In the genomic region with DNA sequence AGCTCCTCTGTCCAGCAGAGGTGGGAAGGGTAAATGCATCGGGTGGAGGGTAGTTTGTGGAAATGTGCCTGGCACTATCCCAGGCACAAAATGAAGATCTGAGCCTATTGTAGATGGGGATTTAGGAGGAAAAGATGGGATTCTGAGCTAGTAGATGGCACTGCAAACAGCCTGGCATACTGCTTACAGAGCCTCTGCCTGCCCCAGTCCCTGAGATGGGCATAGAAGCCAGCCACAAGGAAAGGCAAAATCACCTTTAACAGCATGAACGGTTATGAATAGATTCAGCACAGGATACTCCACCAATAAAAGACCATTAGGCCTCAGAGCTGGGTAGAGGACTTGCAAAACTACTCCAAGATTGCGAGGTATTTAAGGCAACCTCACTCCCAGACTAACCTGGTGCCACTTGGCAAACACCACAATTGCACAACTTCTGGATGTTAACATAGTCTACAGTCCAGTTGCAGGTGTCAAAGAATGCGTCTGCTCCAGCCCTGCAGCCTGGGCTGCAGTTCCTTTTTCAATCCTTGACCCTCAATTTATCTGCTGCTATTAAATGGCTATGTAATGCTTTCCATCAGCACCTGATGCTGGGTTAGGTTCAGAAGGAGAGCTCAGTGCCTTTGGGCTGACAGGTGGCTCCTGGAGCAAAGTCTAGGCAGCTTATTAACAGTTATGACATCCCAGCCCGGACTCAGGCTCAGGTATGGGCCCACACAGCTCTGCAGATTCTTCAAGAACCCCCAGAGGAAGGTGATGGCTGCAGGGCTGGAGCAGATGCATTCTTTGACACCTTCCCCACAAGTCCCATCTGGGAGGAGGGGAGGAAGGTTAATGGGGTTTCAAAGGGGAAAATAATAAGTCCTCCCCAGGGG, we compare ENCODE assay signal across 26 cellular contexts. TPM values are rescaled to one million over a fixed set of nuclear protein-coding genes. Genes with fewer than 3 reads are reported as not detected.
A peak's percentile ranks its signal among the peaks of the same experiment; 100 is the strongest.
DNase-seq lines count a peak whose midpoint lies in the region; ATAC-seq, FAIRE-seq and TF ChIP-seq lines count a peak whose summit lies in the region.
"Had no signal": no experiment of that assay in that cellular context is flagged by ENCODE, and none has a peak within 500 bp of the region (broad histone marks: within the 10 kb centered on the region; RNA-seq: fewer than 3 reads in every experiment).

No MANE protein-coding gene starts in this region.

- no peaks in the 10 kb centered on the region for H3K36me3 Mint-ChIP-seq in Caco-2 (ENCODE audit: insufficient read depth, unreplicated experiment)

- no peak overlapping the region for H3K4me3 ChIP-seq in Caco-2 (ENCODE audit: low read depth, low read length)
- H3K4me3 ChIP-seq in right lobe of liver, result no peak overlapping the region
- H3K4me3 ChIP-seq in small intestine (ENCODE audit: low read depth in 1 of 2, low read length in 2 of 2), result no peak overlapping the region
- H3K4me3 ChIP-seq: K562, Peyer's patch had no signal

- H3K36me3 ChIP-seq in Caco-2 (ENCODE audit: control insufficient read depth, insufficient read depth, low read length), result no peaks in the 10 kb centered on the region
- H3K36me3 ChIP-seq in right lobe of liver, result no peaks in the 10 kb centered on the region
- no peaks in the 10 kb centered on the region for H3K36me3 ChIP-seq in small intestine (ENCODE audit: control insufficient read depth in 2 of 2, insufficient read depth in 2 of 2, low read length in 2 of 2)
- H3K36me3 ChIP-seq: BE2C, Peyer's patch had no signal

- TF ChIP-seq CTCF in Caco-2 (IDR thresholded peaks at IDR 0.05; ENCODE audit: insufficient read depth in 1 of 2, low read depth in 1 of 2, low read length in 1 of 2, severe bottlenecking in 1 of 2, unreplicated experiment in 1 of 2), result no peak
- TF ChIP-seq CTCF in right lobe of liver (IDR thresholded peaks at IDR 0.05), result no peak

- no TSS peak for BruUV-seq in Caco-2 (replicated peaks; lab: Mats Ljungman, UMichigan)

- H3K27ac ChIP-seq in right lobe of liver (no peak overlapping the region), small intestine (ENCODE audit: low read depth in 1 of 2, low read length in 1 of 2) (no peak overlapping the region)
- H3K27ac ChIP-seq: Peyer's patch had no signal

- H3K9me3 Mint-ChIP-seq in Caco-2 (ENCODE audit: unreplicated experiment), result no peaks in the 10 kb centered on the region
- H3K9me3 Mint-ChIP-seq: CD4-positive, alpha-beta T cell had no signal

- H3K4me1 Mint-ChIP-seq in Caco-2 (ENCODE audit: low read depth, unreplicated experiment), result peaks cover 14% of the 10 kb centered on the region

- CTCF ChIA-PET in Caco-2 (lab: Charles Lee), result interaction anchor here (0.6 to 1.0 kb wide), 6 partner anchors 12 to 120 kb away, joined by 3 to 5 read pairs (median 3); no protein-coding TSS in a partner anchor

- H3K9me3 ChIP-seq in Caco-2 (no peaks in the 10 kb centered on the region), right lobe of liver (no peaks in the 10 kb centered on the region), small intestine (ENCODE audit: control insufficient read depth, low read depth) (no peaks in the 10 kb centered on the region)
- H3K9me3 ChIP-seq: BE2C, Peyer's patch had no signal

- no peaks in the 10 kb centered on the region for H3K27me3 Mint-ChIP-seq in Caco-2 (ENCODE audit: insufficient read depth, unreplicated experiment)
- H3K27me3 Mint-ChIP-seq: CD4-positive, alpha-beta T cell had no signal

- H3K4me3 Mint-ChIP-seq in Caco-2 (ENCODE audit: unreplicated experiment), result no peak overlapping the region
- H3K4me3 Mint-ChIP-seq: CD4-positive, alpha-beta T cell had no signal

- H3K27me3 ChIP-seq in Caco-2 (replicated peaks; ENCODE audit: control insufficient read depth, insufficient read depth, low read length), result no peaks in the 10 kb centered on the region
- H3K27me3 ChIP-seq in right lobe of liver, result no peaks in the 10 kb centered on the region
- no peaks in the 10 kb centered on the region for H3K27me3 ChIP-seq in small intestine (ENCODE audit: control insufficient read depth in 2 of 2, insufficient read depth in 2 of 2, low read length in 2 of 2)
- H3K27me3 ChIP-seq: BE2C, Peyer's patch had no signal

- H3K27ac Mint-ChIP-seq in Caco-2 (ENCODE audit: unreplicated experiment), result no peak overlapping the region
- H3K27ac Mint-ChIP-seq: CD4-positive, alpha-beta T cell had no signal

- POLR2A ChIA-PET in Caco-2 (lab: Charles Lee), result no interaction called here

- DNase-seq in Caco-2 (peak; percentile 50 to 61), amniotic epithelial cell (ENCODE audit: low read depth) (peak; percentile 40), right lobe of liver (peak in 2 of 3 donors; percentile 28 to 76), small intestine (peak; percentile 43), cortex of kidney (lab: John Stamatoyannopoulos, UW) (no peak), GF-D8 (lab: John Stamatoyannopoulos, UW) (no peak)
- DNase-seq: BE2C; CD4-positive, alpha-beta T cell; COR-L47; DMS153; GOT3; MM.1S; NCI-H1048; NCI-H1436; NCI-H187 treated with DMSO at 0.1 percent for 48 hours; NCI-H2107; NCI-H446 treated with DMSO at 0.1 percent for 48 hours; NCI-H526 treated with DMSO at 0.1 percent for 48 hours; NK-92 treated with Interleukin-12 subunit alpha and Interleukin-12 subunit beta, amount 100 ng/mL, for 24 hours; Peyer's patch had no signal

- intact Hi-C loops in Caco-2 (cut with micrococcal nuclease; ENCODE audit: unreplicated experiment), result loop anchor here (1.0 kb wide), 1 partner anchor 12 kb away; no protein-coding TSS in a partner anchor
- intact Hi-C loops in right lobe of liver (cut with DNase I), result no loop called here

- ATAC-seq in right lobe of liver, result peak; percentile 94 to 99 (median 99)
- ATAC-seq in HG02870 (IDR thresholded peaks at IDR 0.05; ENCODE audit: unreplicated experiment), result no peak
- ATAC-seq in HG03571 (IDR thresholded peaks at IDR 0.05; ENCODE audit: unreplicated experiment), result no peak
- ATAC-seq: HCT116, K562 had no signal

- FAIRE-seq in small intestine (lab: Jason Lieb, UNC), result no peak
- FAIRE-seq: GM12892, GM18507, K562 had no signal

- H3K4me1 ChIP-seq in Caco-2, result no peaks in the 10 kb centered on the region
- H3K4me1 ChIP-seq in right lobe of liver, result peaks cover 0 to 14% (median 0%) of the 10 kb centered on the region in 4 donors
- H3K4me1 ChIP-seq in small intestine (ENCODE audit: control insufficient read depth in 2 of 2, insufficient read depth in 1 of 2, low read depth in 1 of 2, low read length in 1 of 2), result no peaks in the 10 kb centered on the region
- H3K4me1 ChIP-seq: BE2C, Peyer's patch had no signal

- WGBS in right lobe of liver (ENCODE audit: insufficient coverage, low coverage, low lambda C conversion rate, missing lambda C conversion rate), result 51% methylated on average over 3 of the region's 5 CpGs
- 17 to 49% (median 37%) methylated on average over 5 of the region's 5 CpGs for WGBS in small intestine, 3 donors

- no peak for TF ChIP-seq POLR2A in right lobe of liver (IDR thresholded peaks at IDR 0.05)

RNA-seq across cellular contexts. Expression of gene CDHR3, which starts 34.0 kb away (rescaled TPM):
- total RNA-seq in Caco-2 (2022) (9.2 and 12.0 TPM in 2 replicates), right lobe of liver (1 to 10 TPM; 3.6 to 8.6 (median 4.5) TPM)
- 1 to 10 TPM; 4.1 to 6.3 (median 4.6) TPM for polyA plus RNA-seq in small intestine

Comparison
In these comparisons a context has a peak if more than half of its experiments do, and no peak if none do; other contexts are left out.
1. DNase-seq: peak in Caco-2 (2 of 2), amniotic epithelial cell (single experiment), right lobe of liver (2 of 3) and small intestine (single experiment); none in cortex of kidney (single experiment) and GF-D8 (single experiment).
2. ATAC-seq: peak in right lobe of liver (4 of 4); none in HG02870 (single experiment) and HG03571 (single experiment).